ENCODE assay signal across 10 cellular contexts in the genomic region with DNA sequence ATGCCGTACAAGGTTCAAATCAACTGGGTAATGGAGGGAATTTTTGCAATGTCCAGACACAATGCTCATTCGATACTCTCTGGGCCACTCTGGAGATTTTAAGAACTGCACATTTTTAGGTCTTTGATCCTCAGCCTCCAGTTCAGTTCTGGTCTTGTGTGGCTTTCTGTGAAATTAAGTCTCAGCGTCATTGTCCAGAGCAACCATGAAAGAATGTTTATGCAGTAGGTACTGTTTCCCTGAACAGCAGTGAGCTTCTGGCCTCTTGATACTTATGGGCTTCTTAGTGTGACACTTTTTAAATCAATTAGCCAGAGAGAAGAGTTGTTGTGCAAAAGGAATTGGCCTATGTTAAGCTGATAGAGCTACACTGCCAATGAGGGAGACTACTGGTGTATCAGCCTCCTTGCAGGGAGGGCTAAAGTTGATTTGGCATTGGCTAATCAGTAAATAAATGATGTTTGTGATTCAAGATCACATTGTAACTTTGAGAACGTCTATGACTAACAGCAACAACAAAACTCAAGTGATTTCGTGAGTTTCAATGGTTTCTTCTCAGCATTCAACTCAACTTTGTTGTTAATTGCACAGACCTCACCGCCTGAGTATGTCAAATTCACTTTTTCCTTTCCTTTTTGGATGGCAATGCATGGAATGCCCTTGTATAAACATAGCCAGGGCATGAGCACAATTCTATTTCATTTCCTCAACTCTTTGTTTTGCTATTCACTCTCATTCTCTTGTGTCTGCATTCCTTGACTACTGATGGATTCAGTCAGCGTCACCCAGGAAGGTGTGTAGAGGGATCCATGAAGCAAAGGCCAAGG.
A peak's percentile ranks its signal among the peaks of the same experiment; 100 is the strongest.
DNase-seq lines count a peak whose midpoint lies in the region; ATAC-seq and TF ChIP-seq lines count a peak whose summit lies in the region.
"Had no signal": no experiment of that assay in that cellular context is flagged by ENCODE, and none has a peak within 500 bp of the region (broad histone marks: within the 10 kb centered on the region; RNA-seq: fewer than 3 reads in every experiment).

No MANE protein-coding gene starts in this region.

- TF ChIP-seq CTCF in WTC11 (IDR thresholded peaks at IDR 0.05): no peak
- TF ChIP-seq CTCF in fibroblast of pulmonary artery (IDR thresholded peaks at IDR 0.05; ENCODE audit: low read length, missing control alignments): no peak

- no peak overlapping the region for H3K4me3 Mint-ChIP-seq in WTC11

- no peaks in the 10 kb centered on the region for H3K27me3 Mint-ChIP-seq in WTC11 (ENCODE audit: low read depth)

- DNase-seq in ELR (ENCODE audit: low read depth) (peak; percentile 78), WTC11 (ENCODE audit: low spot score) (no peak), fibroblast of pulmonary artery (ENCODE audit: low read depth) (peak; percentile 85), pulmonary artery endothelial cell (ENCODE audit: low read depth, low spot score) (peak; percentile 96), NCI-H1048 (lab: John Stamatoyannopoulos, UW) (no peak), NCI-H1694 treated with DMSO at 0.1 percent for 48 hours (lab: John Stamatoyannopoulos, UW) (no peak), left cardiac atrium (no peak)
- DNase-seq: MV-4-11, sigmoid colon had no signal

- H3K4me1 Mint-ChIP-seq in WTC11: peaks cover 36% of the 10 kb centered on the region

- no peak overlapping the region for H3K4me3 ChIP-seq in fibroblast of pulmonary artery (replicated peaks; ENCODE audit: low read depth, low read length)
- H3K4me3 ChIP-seq: sigmoid colon had no signal

- ATAC-seq in WTC11: peak; percentile 86
- no peak for ATAC-seq in GM21360 (IDR thresholded peaks at IDR 0.05; ENCODE audit: unreplicated experiment)
- ATAC-seq in left cardiac atrium: no peak

- POLR2A ChIA-PET in WTC11 (lab: Charles Lee): no interaction called here

- no peaks in the 10 kb centered on the region for H3K36me3 Mint-ChIP-seq in WTC11

- CTCF ChIA-PET in WTC11 (lab: Charles Lee): interaction anchor here (0.6 kb wide), 1 partner anchor 899 kb away, joined by 3 read pairs; no protein-coding TSS in a partner anchor

- no peaks in the 10 kb centered on the region for H3K9me3 Mint-ChIP-seq in WTC11

- intact Hi-C loops in left cardiac atrium (cut with DNase I): no loop called here

- peak overlapping the region; percentile 18 for H3K27ac Mint-ChIP-seq in WTC11

TF ChIP-seq in WTC11, 78 proteins besides CTCF, POLR2A, EP300 and RAD21:
- TF ChIP-seq CREM (CRISPR knock-in tag; IDR thresholded peaks at IDR 0.05) (no peak), NR1H2 (CRISPR knock-in tag; IDR thresholded peaks at IDR 0.05) (no peak), SP1 (CRISPR knock-in tag; conservative IDR thresholded peaks at IDR 0.05) (no peak), NFATC4 (CRISPR knock-in tag; IDR thresholded peaks at IDR 0.05) (no peak), TP53 (CRISPR knock-in tag; IDR thresholded peaks at IDR 0.05) (no peak), TEAD1 (CRISPR knock-in tag; IDR thresholded peaks at IDR 0.05) (no peak; the same call in 1 of the 2 replicates), KAT7 (CRISPR knock-in tag; IDR thresholded peaks at IDR 0.05; ENCODE audit: borderline replicate concordance) (no peak), MYBL2 (CRISPR knock-in tag; IDR thresholded peaks at IDR 0.05) (no peak), FOXP1 (CRISPR knock-in tag; IDR thresholded peaks at IDR 0.05; ENCODE audit: borderline replicate concordance) (no peak), JUN (CRISPR knock-in tag; IDR thresholded peaks at IDR 0.05) (no peak)
- TF ChIP-seq, protein P1, sequence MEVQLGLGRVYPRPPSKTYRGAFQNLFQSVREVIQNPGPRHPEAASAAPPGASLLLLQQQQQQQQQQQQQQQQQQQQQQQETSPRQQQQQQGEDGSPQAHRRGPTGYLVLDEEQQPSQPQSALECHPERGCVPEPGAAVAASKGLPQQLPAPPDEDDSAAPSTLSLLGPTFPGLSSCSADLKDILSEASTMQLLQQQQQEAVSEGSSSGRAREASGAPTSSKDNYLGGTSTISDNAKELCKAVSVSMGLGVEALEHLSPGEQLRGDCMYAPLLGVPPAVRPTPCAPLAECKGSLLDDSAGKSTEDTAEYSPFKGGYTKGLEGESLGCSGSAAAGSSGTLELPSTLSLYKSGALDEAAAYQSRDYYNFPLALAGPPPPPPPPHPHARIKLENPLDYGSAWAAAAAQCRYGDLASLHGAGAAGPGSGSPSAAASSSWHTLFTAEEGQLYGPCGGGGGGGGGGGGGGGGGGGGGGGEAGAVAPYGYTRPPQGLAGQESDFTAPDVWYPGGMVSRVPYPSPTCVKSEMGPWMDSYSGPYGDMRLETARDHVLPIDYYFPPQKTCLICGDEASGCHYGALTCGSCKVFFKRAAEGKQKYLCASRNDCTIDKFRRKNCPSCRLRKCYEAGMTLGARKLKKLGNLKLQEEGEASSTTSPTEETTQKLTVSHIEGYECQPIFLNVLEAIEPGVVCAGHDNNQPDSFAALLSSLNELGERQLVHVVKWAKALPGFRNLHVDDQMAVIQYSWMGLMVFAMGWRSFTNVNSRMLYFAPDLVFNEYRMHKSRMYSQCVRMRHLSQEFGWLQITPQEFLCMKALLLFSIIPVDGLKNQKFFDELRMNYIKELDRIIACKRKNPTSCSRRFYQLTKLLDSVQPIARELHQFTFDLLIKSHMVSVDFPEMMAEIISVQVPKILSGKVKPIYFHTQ (CRISPR knock-in tag; IDR thresholded peaks at IDR 0.05): no peak
- TF ChIP-seq, protein P2, sequence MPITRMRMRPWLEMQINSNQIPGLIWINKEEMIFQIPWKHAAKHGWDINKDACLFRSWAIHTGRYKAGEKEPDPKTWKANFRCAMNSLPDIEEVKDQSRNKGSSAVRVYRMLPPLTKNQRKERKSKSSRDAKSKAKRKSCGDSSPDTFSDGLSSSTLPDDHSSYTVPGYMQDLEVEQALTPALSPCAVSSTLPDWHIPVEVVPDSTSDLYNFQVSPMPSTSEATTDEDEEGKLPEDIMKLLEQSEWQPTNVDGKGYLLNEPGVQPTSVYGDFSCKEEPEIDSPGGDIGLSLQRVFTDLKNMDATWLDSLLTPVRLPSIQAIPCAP (CRISPR knock-in tag; IDR thresholded peaks at IDR 0.05): no peak
- TF ChIP-seq, protein P3, sequence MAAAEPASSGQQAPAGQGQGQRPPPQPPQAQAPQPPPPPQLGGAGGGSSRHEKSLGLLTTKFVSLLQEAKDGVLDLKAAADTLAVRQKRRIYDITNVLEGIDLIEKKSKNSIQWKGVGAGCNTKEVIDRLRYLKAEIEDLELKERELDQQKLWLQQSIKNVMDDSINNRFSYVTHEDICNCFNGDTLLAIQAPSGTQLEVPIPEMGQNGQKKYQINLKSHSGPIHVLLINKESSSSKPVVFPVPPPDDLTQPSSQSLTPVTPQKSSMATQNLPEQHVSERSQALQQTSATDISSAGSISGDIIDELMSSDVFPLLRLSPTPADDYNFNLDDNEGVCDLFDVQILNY (CRISPR knock-in tag; IDR thresholded peaks at IDR 0.05): no peak
- TF ChIP-seq, protein P4, sequence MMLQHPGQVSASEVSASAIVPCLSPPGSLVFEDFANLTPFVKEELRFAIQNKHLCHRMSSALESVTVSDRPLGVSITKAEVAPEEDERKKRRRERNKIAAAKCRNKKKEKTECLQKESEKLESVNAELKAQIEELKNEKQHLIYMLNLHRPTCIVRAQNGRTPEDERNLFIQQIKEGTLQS (CRISPR knock-in tag; conservative IDR thresholded peaks at IDR 0.05): no peak
- TF ChIP-seq, protein P5, sequence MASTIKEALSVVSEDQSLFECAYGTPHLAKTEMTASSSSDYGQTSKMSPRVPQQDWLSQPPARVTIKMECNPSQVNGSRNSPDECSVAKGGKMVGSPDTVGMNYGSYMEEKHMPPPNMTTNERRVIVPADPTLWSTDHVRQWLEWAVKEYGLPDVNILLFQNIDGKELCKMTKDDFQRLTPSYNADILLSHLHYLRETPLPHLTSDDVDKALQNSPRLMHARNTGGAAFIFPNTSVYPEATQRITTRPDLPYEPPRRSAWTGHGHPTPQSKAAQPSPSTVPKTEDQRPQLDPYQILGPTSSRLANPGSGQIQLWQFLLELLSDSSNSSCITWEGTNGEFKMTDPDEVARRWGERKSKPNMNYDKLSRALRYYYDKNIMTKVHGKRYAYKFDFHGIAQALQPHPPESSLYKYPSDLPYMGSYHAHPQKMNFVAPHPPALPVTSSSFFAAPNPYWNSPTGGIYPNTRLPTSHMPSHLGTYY (CRISPR knock-in tag; IDR thresholded peaks at IDR 0.05): no peak
- TF ChIP-seq, protein P6, sequence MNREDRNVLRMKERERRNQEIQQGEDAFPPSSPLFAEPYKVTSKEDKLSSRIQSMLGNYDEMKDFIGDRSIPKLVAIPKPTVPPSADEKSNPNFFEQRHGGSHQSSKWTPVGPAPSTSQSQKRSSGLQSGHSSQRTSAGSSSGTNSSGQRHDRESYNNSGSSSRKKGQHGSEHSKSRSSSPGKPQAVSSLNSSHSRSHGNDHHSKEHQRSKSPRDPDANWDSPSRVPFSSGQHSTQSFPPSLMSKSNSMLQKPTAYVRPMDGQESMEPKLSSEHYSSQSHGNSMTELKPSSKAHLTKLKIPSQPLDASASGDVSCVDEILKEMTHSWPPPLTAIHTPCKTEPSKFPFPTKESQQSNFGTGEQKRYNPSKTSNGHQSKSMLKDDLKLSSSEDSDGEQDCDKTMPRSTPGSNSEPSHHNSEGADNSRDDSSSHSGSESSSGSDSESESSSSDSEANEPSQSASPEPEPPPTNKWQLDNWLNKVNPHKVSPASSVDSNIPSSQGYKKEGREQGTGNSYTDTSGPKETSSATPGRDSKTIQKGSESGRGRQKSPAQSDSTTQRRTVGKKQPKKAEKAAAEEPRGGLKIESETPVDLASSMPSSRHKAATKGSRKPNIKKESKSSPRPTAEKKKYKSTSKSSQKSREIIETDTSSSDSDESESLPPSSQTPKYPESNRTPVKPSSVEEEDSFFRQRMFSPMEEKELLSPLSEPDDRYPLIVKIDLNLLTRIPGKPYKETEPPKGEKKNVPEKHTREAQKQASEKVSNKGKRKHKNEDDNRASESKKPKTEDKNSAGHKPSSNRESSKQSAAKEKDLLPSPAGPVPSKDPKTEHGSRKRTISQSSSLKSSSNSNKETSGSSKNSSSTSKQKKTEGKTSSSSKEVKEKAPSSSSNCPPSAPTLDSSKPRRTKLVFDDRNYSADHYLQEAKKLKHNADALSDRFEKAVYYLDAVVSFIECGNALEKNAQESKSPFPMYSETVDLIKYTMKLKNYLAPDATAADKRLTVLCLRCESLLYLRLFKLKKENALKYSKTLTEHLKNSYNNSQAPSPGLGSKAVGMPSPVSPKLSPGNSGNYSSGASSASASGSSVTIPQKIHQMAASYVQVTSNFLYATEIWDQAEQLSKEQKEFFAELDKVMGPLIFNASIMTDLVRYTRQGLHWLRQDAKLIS (CRISPR knock-in tag; IDR thresholded peaks at IDR 0.05; ENCODE audit: borderline replicate concordance): no peak
- TF ChIP-seq, protein P7, sequence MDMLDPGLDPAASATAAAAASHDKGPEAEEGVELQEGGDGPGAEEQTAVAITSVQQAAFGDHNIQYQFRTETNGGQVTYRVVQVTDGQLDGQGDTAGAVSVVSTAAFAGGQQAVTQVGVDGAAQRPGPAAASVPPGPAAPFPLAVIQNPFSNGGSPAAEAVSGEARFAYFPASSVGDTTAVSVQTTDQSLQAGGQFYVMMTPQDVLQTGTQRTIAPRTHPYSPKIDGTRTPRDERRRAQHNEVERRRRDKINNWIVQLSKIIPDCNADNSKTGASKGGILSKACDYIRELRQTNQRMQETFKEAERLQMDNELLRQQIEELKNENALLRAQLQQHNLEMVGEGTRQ (CRISPR knock-in tag; IDR thresholded peaks at IDR 0.05): no peak

Comparison
In these comparisons a context has a peak if more than half of its experiments do, and no peak if none do; other contexts are left out.
1. DNase-seq: peak in ELR (single experiment), fibroblast of pulmonary artery (single experiment) and pulmonary artery endothelial cell (single experiment); none in WTC11 (single experiment), NCI-H1048 (single experiment), NCI-H1694 treated with DMSO at 0.1 percent for 48 hours (single experiment) and left cardiac atrium (single experiment).